In genomic region chr2:20113004-20113796, GRCh38 we compare ENCODE assay signal across 17 cellular contexts.
"Had no signal": no experiment of that assay in that cellular context is flagged by ENCODE, and none has a peak within 500 bp of the region (broad histone marks: within the 10 kb centered on the region; RNA-seq: fewer than 3 reads in every experiment).

No MANE protein-coding gene starts in this region.

- ATAC-seq: activated CD4-positive, alpha-beta T cell treated with anti-CD3 and anti-CD28 coated beads for 36 hours; body of pancreas; natural killer cell treated with Interleukin-12 subunit alpha and Interleukin-12 subunit beta and Interleukin-15 and Interleukin-18, amount 100 ng/mL, for 72 hours; WTC11 had no signal

- DNase-seq: activated CD4-positive, alpha-beta T cell treated with anti-CD3 and anti-CD28 coated beads for 36 hours; activated CD4-positive, alpha-beta T cell treated with anti-CD3 and anti-CD28 coated beads, Interleukin-2, amount 50 U/mL, for 48 hours; activated CD8-positive, alpha-beta memory T cell treated with anti-CD3 and anti-CD28 coated beads, Interleukin-2, amount 10 ng/mL, durations not matched to agents 7 days and 5 days; activated naive CD8-positive, alpha-beta T cell treated with anti-CD3 and anti-CD28 coated beads for 36 hours; amygdala; body of pancreas; caudate nucleus; foreskin keratinocyte; mesendoderm; nucleus accumbens; sigmoid colon; stimulated activated naive CD4-positive, alpha-beta T cell; tibial artery had no signal

- H3K4me3 Mint-ChIP-seq: activated CD4-positive, alpha-beta T cell treated with anti-CD3 and anti-CD28 coated beads for 36 hours; activated CD8-positive, alpha-beta memory T cell treated with anti-CD3 and anti-CD28 coated beads, Interleukin-2, amount 10 ng/mL, durations not matched to agents 7 days and 5 days; activated naive CD8-positive, alpha-beta T cell treated with anti-CD3 and anti-CD28 coated beads for 36 hours; natural killer cell treated with Interleukin-12 subunit alpha and Interleukin-12 subunit beta and Interleukin-15 and Interleukin-18, amount 100 ng/mL, for 72 hours; T-helper 2 cell treated with Interferon-gamma antibody and Interleukin-4, amounts not matched to agents 5 μg/mL and 100 μg/mL, for 36 hours; WTC11 had no signal

- H3K36me3 Mint-ChIP-seq: activated CD8-positive, alpha-beta memory T cell treated with anti-CD3 and anti-CD28 coated beads, Interleukin-2, amount 10 ng/mL, durations not matched to agents 7 days and 5 days; activated naive CD8-positive, alpha-beta T cell treated with anti-CD3 and anti-CD28 coated beads for 36 hours; natural killer cell treated with Interleukin-12 subunit alpha and Interleukin-12 subunit beta and Interleukin-15 and Interleukin-18, amount 100 ng/mL, for 72 hours; WTC11 had no signal

- H3K27ac Mint-ChIP-seq: activated CD4-positive, alpha-beta T cell treated with anti-CD3 and anti-CD28 coated beads for 36 hours; activated CD8-positive, alpha-beta memory T cell treated with anti-CD3 and anti-CD28 coated beads, Interleukin-2, amount 10 ng/mL, durations not matched to agents 7 days and 5 days; activated naive CD8-positive, alpha-beta T cell treated with anti-CD3 and anti-CD28 coated beads for 36 hours; natural killer cell treated with Interleukin-12 subunit alpha and Interleukin-12 subunit beta and Interleukin-15 and Interleukin-18, amount 100 ng/mL, for 72 hours; T-helper 2 cell treated with Interferon-gamma antibody and Interleukin-4, amounts not matched to agents 5 μg/mL and 100 μg/mL, for 36 hours; WTC11 had no signal

- H3K9me3 Mint-ChIP-seq: activated naive CD8-positive, alpha-beta T cell treated with anti-CD3 and anti-CD28 coated beads for 36 hours; natural killer cell treated with Interleukin-12 subunit alpha and Interleukin-12 subunit beta and Interleukin-15 and Interleukin-18, amount 100 ng/mL, for 72 hours; T-helper 2 cell treated with Interferon-gamma antibody and Interleukin-4, amounts not matched to agents 5 μg/mL and 100 μg/mL, for 36 hours; WTC11 had no signal

- H3K27ac ChIP-seq: foreskin keratinocyte, hepatocyte, sigmoid colon, tibial artery had no signal

- H3K4me1 Mint-ChIP-seq: activated CD4-positive, alpha-beta T cell treated with anti-CD3 and anti-CD28 coated beads for 36 hours; activated CD8-positive, alpha-beta memory T cell treated with anti-CD3 and anti-CD28 coated beads, Interleukin-2, amount 10 ng/mL, durations not matched to agents 7 days and 5 days; activated naive CD8-positive, alpha-beta T cell treated with anti-CD3 and anti-CD28 coated beads for 36 hours; WTC11 had no signal

- H3K27me3 Mint-ChIP-seq: natural killer cell treated with Interleukin-12 subunit alpha and Interleukin-12 subunit beta and Interleukin-15 and Interleukin-18, amount 100 ng/mL, for 72 hours had no signal
